In the genomic region with DNA sequence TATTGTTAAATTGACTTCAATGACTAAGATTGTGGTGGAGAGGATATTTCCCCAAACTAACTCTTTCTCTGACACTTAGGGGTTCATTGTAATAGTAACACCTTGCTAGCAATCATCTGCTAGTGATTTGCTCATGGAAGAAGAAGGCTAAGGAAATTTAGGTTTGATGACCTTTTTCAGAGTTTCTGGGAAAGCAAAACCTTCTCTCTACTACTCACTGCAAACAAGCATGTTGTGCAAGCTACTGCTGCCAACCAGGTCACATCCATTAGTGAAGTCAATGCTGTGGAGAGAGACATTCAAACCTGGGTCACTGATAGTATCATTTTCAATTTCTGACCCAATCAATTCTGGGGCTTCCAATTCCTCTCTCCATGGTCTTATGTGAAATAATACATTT, we compare ENCODE assay signal across 4 cellular contexts. TPM values are rescaled to one million over a fixed set of nuclear protein-coding genes. Genes with fewer than 3 reads are reported as not detected.
"Had no signal": no experiment of that assay in that cellular context is flagged by ENCODE, and none has a peak within 500 bp of the region (broad histone marks: within the 10 kb centered on the region; RNA-seq: fewer than 3 reads in every experiment).

No MANE protein-coding gene starts in this region.

RNA-seq across cellular contexts. Expression of a gene that starts 14.6 kb away (rescaled TPM):
- total RNA-seq: activated naive CD8-positive, alpha-beta T cell treated with anti-CD3 and anti-CD28 coated beads for 36 hours; ascending aorta; bronchial epithelial cell; cardiac muscle cell had no signal
